1 cellular context compared by ENCODE assay signal in genomic region chr1:150152772-150153461, GRCh38.
TF ChIP-seq lines count a peak whose summit lies in the region.

No MANE protein-coding gene starts in this region.

TF ChIP-seq in GM23338, 12 proteins besides CTCF, POLR2A, EP300 and RAD21 (continued from another document):
- TF ChIP-seq ZNF462 (CRISPR knock-in tag; IDR thresholded peaks at IDR 0.05) = no peak
- TF ChIP-seq EZH2 (IDR thresholded peaks at IDR 0.05; ENCODE audit: low read depth, unreplicated experiment) = no peak
- TF ChIP-seq, protein P1, sequence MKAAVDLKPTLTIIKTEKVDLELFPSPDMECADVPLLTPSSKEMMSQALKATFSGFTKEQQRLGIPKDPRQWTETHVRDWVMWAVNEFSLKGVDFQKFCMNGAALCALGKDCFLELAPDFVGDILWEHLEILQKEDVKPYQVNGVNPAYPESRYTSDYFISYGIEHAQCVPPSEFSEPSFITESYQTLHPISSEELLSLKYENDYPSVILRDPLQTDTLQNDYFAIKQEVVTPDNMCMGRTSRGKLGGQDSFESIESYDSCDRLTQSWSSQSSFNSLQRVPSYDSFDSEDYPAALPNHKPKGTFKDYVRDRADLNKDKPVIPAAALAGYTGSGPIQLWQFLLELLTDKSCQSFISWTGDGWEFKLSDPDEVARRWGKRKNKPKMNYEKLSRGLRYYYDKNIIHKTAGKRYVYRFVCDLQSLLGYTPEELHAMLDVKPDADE (IDR thresholded peaks at IDR 0.05) = no peak
